9 cellular contexts compared by ENCODE assay signal in the genomic region with DNA sequence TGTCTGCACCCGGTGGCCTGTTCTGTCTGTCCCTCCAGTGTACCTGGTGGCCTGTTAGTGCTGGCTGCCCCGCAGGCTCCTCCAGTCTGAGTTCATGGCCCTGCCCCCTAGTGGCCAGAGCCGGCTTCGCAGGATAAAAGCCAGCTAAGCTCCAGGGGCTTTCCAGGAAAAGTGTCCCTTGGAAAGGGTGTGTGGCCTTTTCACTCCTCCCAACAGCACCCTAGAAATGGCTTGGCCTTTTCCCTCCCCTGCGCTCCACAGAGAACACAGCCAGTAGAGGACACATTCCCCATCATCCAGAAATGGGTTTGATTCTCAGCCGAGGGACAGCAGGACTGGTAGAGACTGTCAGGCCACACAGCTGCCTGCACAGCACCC. TPM values are rescaled to one million over a fixed set of nuclear protein-coding genes. Genes with fewer than 3 reads are reported as not detected.
DNase-seq lines count a peak whose midpoint lies in the region; ATAC-seq and TF ChIP-seq lines count a peak whose summit lies in the region.
"Not testable (repeated sequence)": the region's sequence is repeated elsewhere in the genome, so short reads cannot be mapped to it uniquely, and the experiment has no call there.
"Had no signal": no experiment of that assay in that cellular context is flagged by ENCODE, and none has a peak within 500 bp of the region (broad histone marks: within the 10 kb centered on the region; RNA-seq: fewer than 3 reads in every experiment).

No MANE protein-coding gene starts in this region.

- H3K4me1 ChIP-seq in RWPE2 (ENCODE audit: insufficient read depth, poor library complexity, severe bottlenecking); body of pancreas; ovary (ENCODE audit: insufficient read depth): not testable (repeated sequence)

- not testable (repeated sequence) for H3K27me3 ChIP-seq in RWPE2 (ENCODE audit: insufficient read depth, poor library complexity, severe bottlenecking); body of pancreas; ovary

- not testable (repeated sequence) for TF ChIP-seq POLR2A in body of pancreas (IDR thresholded peaks at IDR 0.05); ovary (IDR thresholded peaks at IDR 0.05)

- not testable (repeated sequence) for TF ChIP-seq EP300 in ovary (IDR thresholded peaks at IDR 0.05)

- H3K36me3 ChIP-seq in RWPE2 (ENCODE audit: low read depth); body of pancreas (replicated peaks in 1 of 2; ENCODE audit: insufficient read depth in 1 of 2, low read depth in 2 of 2); ovary: not testable (repeated sequence)

- intact Hi-C loops in body of pancreas (cut with DNase I); cardiac septum (cut with DNase I); ovary (cut with DNase I): not testable (repeated sequence)

- DNase-seq in RWPE2 (ENCODE audit: low spot score): not testable (repeated sequence)
- peak; percentile 69 for DNase-seq in activated CD8-positive, alpha-beta memory T cell treated with anti-CD3 and anti-CD28 coated beads, Interleukin-2, amount 10 ng/mL, durations not matched to agents 7 days and 5 days
- DNase-seq in body of pancreas: peak; percentile 76 to 84 (median 76)
- DNase-seq in cardiac septum (ENCODE audit: low spot score): peak; percentile 87
- DNase-seq in ovary: peak; percentile 35 to 73 (median 55)
- DNase-seq in stimulated activated CD8-positive, alpha-beta memory T cell treated with anti-CD3 and anti-CD28 coated beads, Interleukin-15, amount 100 ng/mL, for 4 hours (ENCODE audit: low read depth in 2 of 2): peak; percentile 20 to 24

- H3K9me3 ChIP-seq in RWPE2 (ENCODE audit: severe bottlenecking); body of pancreas; ovary: not testable (repeated sequence)

- not testable (repeated sequence) for H3K27ac ChIP-seq in C4-2B; RWPE2 (ENCODE audit: poor library complexity, severe bottlenecking); ovary
- H3K27ac ChIP-seq in body of pancreas: peak overlapping the region in 1 of 4 donors; percentile 32

- H3K4me3 ChIP-seq in RWPE2 (ENCODE audit: severe bottlenecking); body of pancreas; ovary: not testable (repeated sequence)

- CTCF ChIA-PET in activated CD8-positive, alpha-beta memory T cell treated with anti-CD3 and anti-CD28 coated beads, Interleukin-2, amount 10 ng/mL, durations not matched to agents 7 days and 5 days (lab: Charles Lee): not testable (repeated sequence)

- peak; percentile 39 for ATAC-seq in GM21526 (IDR thresholded peaks at IDR 0.05; ENCODE audit: low FRiP score, unreplicated experiment)
- ATAC-seq in RWPE2 (ENCODE audit: low read depth): peak; percentile 88
- peak; percentile 92 for ATAC-seq in activated CD8-positive, alpha-beta memory T cell treated with anti-CD3 and anti-CD28 coated beads, Interleukin-2, amount 10 ng/mL, durations not matched to agents 7 days and 5 days
- peak; percentile 97 for ATAC-seq in body of pancreas

- peaks cover 13% of the 10 kb centered on the region for H3K27me3 Mint-ChIP-seq in activated CD8-positive, alpha-beta memory T cell treated with anti-CD3 and anti-CD28 coated beads, Interleukin-2, amount 10 ng/mL, durations not matched to agents 7 days and 5 days

- H3K4me3 Mint-ChIP-seq in activated CD8-positive, alpha-beta memory T cell treated with anti-CD3 and anti-CD28 coated beads, Interleukin-2, amount 10 ng/mL, durations not matched to agents 7 days and 5 days: not testable (repeated sequence)

- not testable (repeated sequence) for H3K27ac Mint-ChIP-seq in activated CD8-positive, alpha-beta memory T cell treated with anti-CD3 and anti-CD28 coated beads, Interleukin-2, amount 10 ng/mL, durations not matched to agents 7 days and 5 days

- WGBS in body of pancreas, 2 donors: 22% methylated on average over 5 of the region's 6 CpGs; no CpG with 5 or more reads in 1 of the 2 donors
- WGBS in ovary, 3 donors: 18 to 26% (median 20%) methylated on average over 5 to 6 of the region's 6 CpGs

- H3K4me1 Mint-ChIP-seq in activated CD8-positive, alpha-beta memory T cell treated with anti-CD3 and anti-CD28 coated beads, Interleukin-2, amount 10 ng/mL, durations not matched to agents 7 days and 5 days: not testable (repeated sequence)

- H3K9me3 Mint-ChIP-seq in activated CD8-positive, alpha-beta memory T cell treated with anti-CD3 and anti-CD28 coated beads, Interleukin-2, amount 10 ng/mL, durations not matched to agents 7 days and 5 days (ENCODE audit: low read depth): not testable (repeated sequence)

- H3K36me3 Mint-ChIP-seq in activated CD8-positive, alpha-beta memory T cell treated with anti-CD3 and anti-CD28 coated beads, Interleukin-2, amount 10 ng/mL, durations not matched to agents 7 days and 5 days: not testable (repeated sequence)

- peak; percentile 69 for TF ChIP-seq CTCF in C4-2B (conservative IDR thresholded peaks at IDR 0.05)
- peak; percentile 75 for TF ChIP-seq CTCF in RWPE2 (IDR thresholded peaks at IDR 0.05; ENCODE audit: poor library complexity, severe bottlenecking)
- TF ChIP-seq CTCF in body of pancreas (IDR thresholded peaks at IDR 0.05): peak; percentile 20 to 58 (median 38)
- peak in 1 of 3 donors; percentile 26 for TF ChIP-seq CTCF in ovary (IDR thresholded peaks at IDR 0.05)

RNA-seq across cellular contexts. Expression of a gene that starts 16.7 kb away (rescaled TPM):
- under 1 TPM in 1 of 2 experiments, not detected in 1; 0.12 TPM for total RNA-seq in activated CD8-positive, alpha-beta memory T cell treated with anti-CD3 and anti-CD28 coated beads, Interleukin-2, amount 10 ng/mL, durations not matched to agents 7 days and 5 days
- total RNA-seq in body of pancreas (not detected), cardiac septum (not detected), ovary (under 1 TPM in 2 of 7 donors, not detected in 5; 0.07 to 0.10 TPM)
- under 1 TPM in 1 of 2 donors, not detected in 1; 0.02 TPM for polyA plus RNA-seq in ovary
- total RNA-seq: NCI-H460 had no signal

RNA-seq across cellular contexts. Expression of a gene that starts 36.6 kb away (rescaled TPM):
- 10 to 100 TPM; 76.6 to 80.7 TPM for total RNA-seq in activated CD8-positive, alpha-beta memory T cell treated with anti-CD3 and anti-CD28 coated beads, Interleukin-2, amount 10 ng/mL, durations not matched to agents 7 days and 5 days
- total RNA-seq in body of pancreas (10 to 100 TPM; 35.3 to 43.8 TPM), cardiac septum (35.5 TPM), ovary (10 to 100 TPM; 26.2 to 48.6 (median 42.0) TPM)
- 10 to 100 TPM; 12.1 to 67.9 TPM for polyA plus RNA-seq in ovary

RNA-seq across cellular contexts. Expression of a gene that starts 41.2 kb away (rescaled TPM):
- total RNA-seq in activated CD8-positive, alpha-beta memory T cell treated with anti-CD3 and anti-CD28 coated beads, Interleukin-2, amount 10 ng/mL, durations not matched to agents 7 days and 5 days: not detected
- not detected for total RNA-seq in body of pancreas
- not detected for total RNA-seq in cardiac septum
- total RNA-seq in ovary: not detected
- not detected for polyA plus RNA-seq in ovary
- total RNA-seq: NCI-H460 had no signal

RNA-seq across cellular contexts. Expression of a gene that starts 47.5 kb away (rescaled TPM):
- total RNA-seq in activated CD8-positive, alpha-beta memory T cell treated with anti-CD3 and anti-CD28 coated beads, Interleukin-2, amount 10 ng/mL, durations not matched to agents 7 days and 5 days: 1 to 10 TPM; 1.0 to 1.9 TPM
- total RNA-seq in body of pancreas (100 to 1,000 TPM in 1 of 2 donors, 10 to 100 TPM in 1; 79.1 to 112 TPM), cardiac septum (10.9 TPM), ovary (10 to 100 TPM; 21.2 to 80.2 (median 36.1) TPM)
- polyA plus RNA-seq in ovary: 10 to 100 TPM in 1 of 2 donors, 1 to 10 TPM in 1; 8.1 to 31.5 TPM

Comparison
In these comparisons a context has a peak if more than half of its experiments do, and no peak if none do; other contexts are left out.
1. ATAC-seq: peak in every context shown above with its lines; median percentile 97 in body of pancreas; 92 in activated CD8-positive, alpha-beta memory T cell treated with anti-CD3 and anti-CD28 coated beads, Interleukin-2, amount 10 ng/mL, durations not matched to agents 7 days and 5 days; 88 in RWPE2; 39 in GM21526.